Comparison of ENCODE assay signal across 8 cellular contexts in genomic region chr11:111446404-111447152, GRCh38.
DNase-seq lines count a peak whose midpoint lies in the region; ATAC-seq, FAIRE-seq and TF ChIP-seq lines count a peak whose summit lies in the region.

No MANE protein-coding gene starts in this region.

- DNase-seq in D721Med (ENCODE audit: insufficient read length, low spot score) = peak; percentile 83
- DNase-seq in HT1080 (ENCODE audit: low read depth) = peak; percentile 88
- peak; percentile 93 to 97 for DNase-seq in NOMO-1 (lab: John Stamatoyannopoulos, UW; ENCODE audit: unreplicated experiment in 2 of 2)
- peak; percentile 31 to 61 for DNase-seq in activated CD8-positive, alpha-beta memory T cell treated with anti-CD3 and anti-CD28 coated beads for 4 hours (ENCODE audit: low read depth in 2 of 2)
- peak; percentile 88 for DNase-seq in mucosa of gallbladder (ENCODE audit: low spot score)
- peak; percentile 30 to 57 for DNase-seq in stimulated activated CD8-positive, alpha-beta memory T cell treated with anti-CD3 and anti-CD28 coated beads, Interleukin-7, amount 100 ng/mL, for 48 hours (ENCODE audit: extremely low read depth in 1 of 2, low read depth in 1 of 2)

- peak; percentile 83 for ATAC-seq in GM21423 (IDR thresholded peaks at IDR 0.05; ENCODE audit: unreplicated experiment)

- TF ChIP-seq CTCF in D721Med (IDR thresholded peaks at IDR 0.05; ENCODE audit: insufficient read depth, missing control alignments) = peak; percentile 99

- FAIRE-seq in D721Med (lab: Jason Lieb, UNC) = peak; percentile 90
- FAIRE-seq in endometrium (lab: Jason Lieb, UNC) = peak; percentile 96

Comparison
In these comparisons a context has a peak if more than half of its experiments do, and no peak if none do; other contexts are left out.
1. Peak in every context shown above with its lines: DNase-seq and ATAC-seq.
2. DNase-seq: peak in every context shown above with its lines; median percentile 95 in NOMO-1; 88 in HT1080; 88 in mucosa of gallbladder; 83 in D721Med; 46 in activated CD8-positive, alpha-beta memory T cell treated with anti-CD3 and anti-CD28 coated beads for 4 hours; 44 in stimulated activated CD8-positive, alpha-beta memory T cell treated with anti-CD3 and anti-CD28 coated beads, Interleukin-7, amount 100 ng/mL, for 48 hours.